In the genomic region with DNA sequence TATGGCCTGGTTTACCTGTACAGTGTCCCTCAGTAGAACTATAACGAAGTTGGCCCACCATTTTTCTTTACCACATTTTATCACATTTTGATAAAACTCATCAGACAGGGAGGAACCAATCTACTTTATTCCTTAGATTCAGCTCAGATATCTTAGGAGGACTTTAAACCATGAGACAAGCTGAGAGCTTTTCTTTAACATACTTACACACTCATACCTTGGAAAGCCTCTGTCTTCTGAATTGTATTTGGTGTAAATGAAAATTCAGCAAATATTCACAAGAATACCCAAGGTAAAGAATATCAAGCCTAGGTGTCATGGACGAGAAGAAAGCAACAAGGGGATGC, we compare ENCODE assay signal across 17 cellular contexts.
DNase-seq lines count a peak whose midpoint lies in the region; ATAC-seq lines count a peak whose summit lies in the region.
"Had no signal": no experiment of that assay in that cellular context is flagged by ENCODE, and none has a peak within 500 bp of the region (broad histone marks: within the 10 kb centered on the region; RNA-seq: fewer than 3 reads in every experiment).

No MANE protein-coding gene starts in this region.

- H2AFZ ChIP-seq in GM23248 (no peak overlapping the region), trophoblast cell (ENCODE audit: insufficient read depth, low read length, poor library complexity) (no peak overlapping the region)

- H3K79me1 ChIP-seq in trophoblast cell (ENCODE audit: low read length) = peaks cover 37% of the 10 kb centered on the region

- H3K23ac ChIP-seq in trophoblast cell (ENCODE audit: low read length) = no peak overlapping the region

- DNase-seq in GM23248 = peak; percentile 25
- DNase-seq in SJSA1 (ENCODE audit: low read depth in 1 of 2, low spot score in 2 of 2) = no peak
- no peak for DNase-seq in epithelial cell of prostate (ENCODE audit: low read depth, low spot score)
- DNase-seq in trophoblast cell = no peak
- DNase-seq in T-helper 1 cell = no peak
- no peak for DNase-seq in stimulated activated CD4-positive, alpha-beta T cell treated with anti-CD3 and anti-CD28 coated beads, Interleukin-1b, Interleukin-23, amount 100 ng/mL, for 48 hours
- no peak for DNase-seq in T-helper 17 cell
- DNase-seq: aorta, esophagus squamous epithelium, head of caudate nucleus, NCI-H2171, spleen had no signal

- H4K91ac ChIP-seq in trophoblast cell (ENCODE audit: low read depth, low read length) = peak overlapping the region; percentile 88

- peaks cover 14% of the 10 kb centered on the region for H3K4me1 Mint-ChIP-seq in T-helper 17 cell

- H4K12ac ChIP-seq in trophoblast cell (ENCODE audit: low read depth, low read length) = no peak overlapping the region

- H3K27me3 ChIP-seq in GM23248 (replicated peaks; ENCODE audit: insufficient read depth) (no peaks in the 10 kb centered on the region), SJSA1 (replicated peaks) (no peaks in the 10 kb centered on the region), trophoblast cell (ENCODE audit: insufficient read depth, low read length) (no peaks in the 10 kb centered on the region)
- H3K27me3 ChIP-seq: esophagus squamous epithelium, spleen, vagina had no signal

- H2BK120ac ChIP-seq in trophoblast cell (ENCODE audit: insufficient read depth, low read length, poor library complexity) = peak overlapping the region; percentile 92

- no peaks in the 10 kb centered on the region for H4K20me1 ChIP-seq in GM23248 (ENCODE audit: insufficient read depth)

- H3K4me3 Mint-ChIP-seq in T-helper 17 cell = no peak overlapping the region
- H3K4me3 Mint-ChIP-seq: B cell had no signal

- H3K79me2 ChIP-seq in GM23248 (ENCODE audit: insufficient read depth) (no peaks in the 10 kb centered on the region), trophoblast cell (ENCODE audit: control insufficient read depth, insufficient read depth, low read length, poor library complexity) (no peaks in the 10 kb centered on the region)

- H3K4me3 ChIP-seq in GM23248 (no peak overlapping the region), SJSA1 (no peak overlapping the region), trophoblast cell (ENCODE audit: low read depth, low read length) (no peak overlapping the region)
- H3K4me3 ChIP-seq: esophagus squamous epithelium, spleen, vagina had no signal

- H3K27ac ChIP-seq in GM23248 (peak overlapping the region; percentile 38), SJSA1 (peak overlapping the region; percentile 7; the same call in 1 of the 2 replicates), epithelial cell of prostate (peak overlapping the region; percentile 39), trophoblast cell (ENCODE audit: low read depth, low read length) (peak overlapping the region; percentile 80)
- H3K27ac ChIP-seq: esophagus squamous epithelium, HL-60, spleen, vagina had no signal

- H3K9me2 ChIP-seq in GM23248 (ENCODE audit: insufficient read depth) = no peaks in the 10 kb centered on the region

- no peak overlapping the region for H3K18ac ChIP-seq in trophoblast cell (ENCODE audit: low read length)

- 60 to 72% methylated on average over 2 of the region's 2 CpGs for WGBS in GM23248 (ENCODE audit: low coverage in 1 of 2, low lambda C conversion rate in 2 of 2, missing lambda C conversion rate in 2 of 2), 2 experiments
- WGBS in trophoblast cell (ENCODE audit: extremely low coverage, insufficient coverage, insufficient read length) = no CpG with 5 or more reads among the region's 2 CpGs

- in situ Hi-C loops in GM23248 (cut with MboI) = no loop called here

- peaks cover 15% of the 10 kb centered on the region for H3F3A ChIP-seq in GM23248 (ENCODE audit: insufficient read depth)

- no peak overlapping the region for H3K4ac ChIP-seq in trophoblast cell (ENCODE audit: low read depth, low read length)

- H3K36me3 ChIP-seq in GM23248 (ENCODE audit: low read depth) = no peaks in the 10 kb centered on the region
- H3K36me3 ChIP-seq in SJSA1 = no peaks in the 10 kb centered on the region
- no peaks in the 10 kb centered on the region for H3K36me3 ChIP-seq in trophoblast cell (ENCODE audit: control insufficient read depth in 1 of 2, insufficient read depth in 2 of 2, low read length in 2 of 2)
- H3K36me3 ChIP-seq: esophagus squamous epithelium, spleen, vagina had no signal

- no peak overlapping the region for H2AK5ac ChIP-seq in trophoblast cell (ENCODE audit: low read length)

- H3K9ac ChIP-seq in GM23248 (no peak overlapping the region), trophoblast cell (ENCODE audit: low read length) (no peak overlapping the region)

- ATAC-seq in GM19023 (IDR thresholded peaks at IDR 0.05; ENCODE audit: unreplicated experiment) = no peak
- no peak for ATAC-seq in T-helper 17 cell
- ATAC-seq: Right ventricle myocardium inferior had no signal

- H3K4me1 ChIP-seq in GM23248 (ENCODE audit: insufficient read depth) = peaks cover 24% of the 10 kb centered on the region
- H3K4me1 ChIP-seq in SJSA1 (replicated peaks) = peaks cover 16% of the 10 kb centered on the region
- peaks cover 12 to 20% of the 10 kb centered on the region in 2 experiments for H3K4me1 ChIP-seq in trophoblast cell (ENCODE audit: control insufficient read depth in 1 of 2, insufficient read depth in 2 of 2, low read length in 2 of 2)
- H3K4me1 ChIP-seq: vagina had no signal

- H4K8ac ChIP-seq in trophoblast cell (ENCODE audit: low read depth, low read length) = peak overlapping the region; percentile 0

- H3K27me3 Mint-ChIP-seq in T-helper 17 cell = peaks cover 18% of the 10 kb centered on the region

- H3K27ac Mint-ChIP-seq in T-helper 17 cell = no peak overlapping the region
- H3K27ac Mint-ChIP-seq: B cell had no signal

- H2BK5ac ChIP-seq in trophoblast cell (ENCODE audit: low read depth, low read length, poor library complexity) = peak overlapping the region; percentile 87

- H3K9me3 ChIP-seq in GM23248 (ENCODE audit: low read depth) (no peaks in the 10 kb centered on the region), SJSA1 (replicated peaks) (no peaks in the 10 kb centered on the region), trophoblast cell (ENCODE audit: insufficient read depth, low read depth, low read length) (no peaks in the 10 kb centered on the region), T-helper 17 cell (ENCODE audit: control insufficient read depth, low read length, poor library complexity, severe bottlenecking) (no peaks in the 10 kb centered on the region)
- H3K9me3 ChIP-seq: esophagus squamous epithelium, spleen, vagina had no signal

- peak overlapping the region; percentile 4 for H3K4me2 ChIP-seq in GM23248 (ENCODE audit: unreplicated experiment)
- no peak overlapping the region for H3K4me2 ChIP-seq in trophoblast cell (ENCODE audit: low read length)

- peak overlapping the region; percentile 77 for H3K14ac ChIP-seq in trophoblast cell (ENCODE audit: low read length)

- H2BK12ac ChIP-seq in trophoblast cell (ENCODE audit: low read length) = peak overlapping the region; percentile 27

- no peaks in the 10 kb centered on the region for H3K36me3 Mint-ChIP-seq in T-helper 17 cell (ENCODE audit: low read depth)

Comparison
In these comparisons a context has a peak if more than half of its experiments do, and no peak if none do; other contexts are left out.
1. H3K27ac ChIP-seq: peak in every context shown above with its lines; median percentile 80 in trophoblast cell; 39 in epithelial cell of prostate; 38 in GM23248; 7 in SJSA1.